In the genomic region with DNA sequence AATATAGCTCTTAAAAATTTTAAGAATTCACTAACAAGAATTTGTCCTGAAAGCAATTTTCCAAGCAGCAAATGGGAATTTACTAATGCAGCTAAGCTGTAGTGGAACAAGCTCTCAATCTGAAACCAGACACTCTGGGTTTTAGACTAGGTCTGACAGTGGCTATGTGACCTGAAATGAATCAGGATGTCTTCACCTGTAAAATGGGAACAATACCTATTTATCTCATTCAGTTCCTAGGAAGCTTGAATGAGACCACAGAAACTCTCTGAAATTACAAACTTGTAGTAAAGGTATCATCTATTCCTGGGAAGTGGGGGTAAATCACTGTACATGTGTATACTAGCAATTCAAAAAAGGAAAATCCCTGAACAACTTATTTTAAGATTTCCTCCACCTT, we compare ENCODE assay signal across 8 cellular contexts. TPM values are rescaled to one million over a fixed set of nuclear protein-coding genes. Genes with fewer than 3 reads are reported as not detected.
A peak's percentile ranks its signal among the peaks of the same experiment; 100 is the strongest.
DNase-seq lines count a peak whose midpoint lies in the region; ATAC-seq lines count a peak whose summit lies in the region.

No MANE protein-coding gene starts in this region.

- DNase-seq in T-helper 2 cell treated with Interferon-gamma antibody and Interleukin-4, amounts not matched to agents 5 μg/mL and 100 μg/mL, for 36 hours (ENCODE audit: low spot score) = no peak
- DNase-seq in T-helper 2 cell = no peak
- DNase-seq in activated T-helper 2 cell treated with anti-CD3 and anti-CD28 coated beads, Interferon-gamma antibody, Interleukin-2, Interleukin-4, amounts not matched to agents 10 μg/mL and 5 μg/mL and 100 μg/mL, durations not matched to agents 14 hours and 24 hours and 36 hours (ENCODE audit: low spot score) = no peak
- peak; percentile 10 for DNase-seq in iris pigment epithelial cell (ENCODE audit: low read depth)
- no peak for DNase-seq in NCI-H526 treated with DMSO at 0.1 percent for 48 hours (lab: John Stamatoyannopoulos, UW)
- no peak for DNase-seq in activated CD8-positive, alpha-beta memory T cell treated with anti-CD3 and anti-CD28 coated beads, Interleukin-2, amount 50 U/mL, for 48 hours

- no peaks in the 10 kb centered on the region for H3K9me3 ChIP-seq in subcutaneous abdominal adipose tissue (ENCODE audit: control insufficient read depth in 5 of 5, low read length in 5 of 5)

- peak overlapping the region; percentile 87 to 99 (median 94) for H3K9ac ChIP-seq in subcutaneous abdominal adipose tissue (ENCODE audit: low read length in 5 of 5)

- no peaks in the 10 kb centered on the region for H3K9me3 Mint-ChIP-seq in T-helper 2 cell treated with Interferon-gamma antibody and Interleukin-4, amounts not matched to agents 5 μg/mL and 100 μg/mL, for 36 hours
- H3K9me3 Mint-ChIP-seq in activated T-helper 2 cell treated with anti-CD3 and anti-CD28 coated beads, Interferon-gamma antibody, Interleukin-2, Interleukin-4, amounts not matched to agents 10 μg/mL and 5 μg/mL and 100 μg/mL, durations not matched to agents 14 hours and 24 hours and 36 hours = no peaks in the 10 kb centered on the region

- H3K27me3 ChIP-seq in subcutaneous abdominal adipose tissue (ENCODE audit: control insufficient read depth in 5 of 5, insufficient read depth in 4 of 5, low read length in 5 of 5) = no peaks in the 10 kb centered on the region

- intact Hi-C loops in activated T-helper 2 cell treated with anti-CD3 and anti-CD28 coated beads, Interferon-gamma antibody, Interleukin-2, Interleukin-4, amounts not matched to agents 10 μg/mL and 5 μg/mL and 100 μg/mL, durations not matched to agents 14 hours and 24 hours and 36 hours (cut with micrococcal nuclease) = loop anchor here (5.0 kb wide), 2 partner anchors 196 to 864 kb away; partner anchors contain the start of genes NAPEPLD and ORC5

- H3K4me3 ChIP-seq in subcutaneous abdominal adipose tissue (ENCODE audit: low read depth in 1 of 5, low read length in 5 of 5) = peak overlapping the region; percentile 86 to 98 (median 95)

- H3K27ac ChIP-seq in subcutaneous abdominal adipose tissue (ENCODE audit: low read depth, low read length) = peak overlapping the region; percentile 76

- H3K27ac Mint-ChIP-seq in T-helper 2 cell treated with Interferon-gamma antibody and Interleukin-4, amounts not matched to agents 5 μg/mL and 100 μg/mL, for 36 hours = no peak overlapping the region
- no peak overlapping the region for H3K27ac Mint-ChIP-seq in activated T-helper 2 cell treated with anti-CD3 and anti-CD28 coated beads, Interferon-gamma antibody, Interleukin-2, Interleukin-4, amounts not matched to agents 10 μg/mL and 5 μg/mL and 100 μg/mL, durations not matched to agents 14 hours and 24 hours and 36 hours

- H3K36me3 ChIP-seq in subcutaneous abdominal adipose tissue (ENCODE audit: control insufficient read depth in 5 of 5, insufficient read depth in 5 of 5, low read length in 5 of 5) = peaks cover 14 to 30% (median 23%) of the 10 kb centered on the region in 5 donors

- no peaks in the 10 kb centered on the region for H3K27me3 Mint-ChIP-seq in T-helper 2 cell treated with Interferon-gamma antibody and Interleukin-4, amounts not matched to agents 5 μg/mL and 100 μg/mL, for 36 hours (ENCODE audit: low read depth)
- no peaks in the 10 kb centered on the region for H3K27me3 Mint-ChIP-seq in activated T-helper 2 cell treated with anti-CD3 and anti-CD28 coated beads, Interferon-gamma antibody, Interleukin-2, Interleukin-4, amounts not matched to agents 10 μg/mL and 5 μg/mL and 100 μg/mL, durations not matched to agents 14 hours and 24 hours and 36 hours (ENCODE audit: low read depth)

- H3K4me1 Mint-ChIP-seq in T-helper 2 cell treated with Interferon-gamma antibody and Interleukin-4, amounts not matched to agents 5 μg/mL and 100 μg/mL, for 36 hours (ENCODE audit: low read depth) = peaks cover 31% of the 10 kb centered on the region
- H3K4me1 Mint-ChIP-seq in activated T-helper 2 cell treated with anti-CD3 and anti-CD28 coated beads, Interferon-gamma antibody, Interleukin-2, Interleukin-4, amounts not matched to agents 10 μg/mL and 5 μg/mL and 100 μg/mL, durations not matched to agents 14 hours and 24 hours and 36 hours (ENCODE audit: low read depth) = peaks cover 32% of the 10 kb centered on the region

- peaks cover 2 to 37% (median 26%) of the 10 kb centered on the region in 5 donors for H3K4me1 ChIP-seq in subcutaneous abdominal adipose tissue (ENCODE audit: control insufficient read depth in 5 of 5, insufficient read depth in 5 of 5, low read length in 5 of 5)

- H3K4me3 Mint-ChIP-seq in T-helper 2 cell treated with Interferon-gamma antibody and Interleukin-4, amounts not matched to agents 5 μg/mL and 100 μg/mL, for 36 hours = peak overlapping the region; percentile 97
- peak overlapping the region; percentile 99 for H3K4me3 Mint-ChIP-seq in activated T-helper 2 cell treated with anti-CD3 and anti-CD28 coated beads, Interferon-gamma antibody, Interleukin-2, Interleukin-4, amounts not matched to agents 10 μg/mL and 5 μg/mL and 100 μg/mL, durations not matched to agents 14 hours and 24 hours and 36 hours (ENCODE audit: low read depth)

- no peak for ATAC-seq in HG03521 (IDR thresholded peaks at IDR 0.05; ENCODE audit: unreplicated experiment)

- H3K36me3 Mint-ChIP-seq in T-helper 2 cell treated with Interferon-gamma antibody and Interleukin-4, amounts not matched to agents 5 μg/mL and 100 μg/mL, for 36 hours (ENCODE audit: low read depth) = peaks cover 40% of the 10 kb centered on the region
- H3K36me3 Mint-ChIP-seq in activated T-helper 2 cell treated with anti-CD3 and anti-CD28 coated beads, Interferon-gamma antibody, Interleukin-2, Interleukin-4, amounts not matched to agents 10 μg/mL and 5 μg/mL and 100 μg/mL, durations not matched to agents 14 hours and 24 hours and 36 hours (ENCODE audit: low read depth) = peaks cover 49% of the 10 kb centered on the region

RNA-seq across cellular contexts. Expression of gene DNAJC2, which starts 1.2 kb away (rescaled TPM):
- 49.2 and 51.8 TPM in 2 replicates for total RNA-seq in activated T-helper 2 cell treated with anti-CD3 and anti-CD28 coated beads, Interferon-gamma antibody, Interleukin-2, Interleukin-4, amounts not matched to agents 10 μg/mL and 5 μg/mL and 100 μg/mL, durations not matched to agents 14 hours and 24 hours and 36 hours

RNA-seq across cellular contexts. Expression of gene PSMC2, which starts 4.1 kb away (rescaled TPM):
- total RNA-seq in activated T-helper 2 cell treated with anti-CD3 and anti-CD28 coated beads, Interferon-gamma antibody, Interleukin-2, Interleukin-4, amounts not matched to agents 10 μg/mL and 5 μg/mL and 100 μg/mL, durations not matched to agents 14 hours and 24 hours and 36 hours = 208 and 218 TPM in 2 replicates

RNA-seq across cellular contexts. Expression of gene PMPCB, which starts 46.1 kb away (rescaled TPM):
- total RNA-seq in activated T-helper 2 cell treated with anti-CD3 and anti-CD28 coated beads, Interferon-gamma antibody, Interleukin-2, Interleukin-4, amounts not matched to agents 10 μg/mL and 5 μg/mL and 100 μg/mL, durations not matched to agents 14 hours and 24 hours and 36 hours = 69.2 and 71.5 TPM in 2 replicates
